1 cellular context compared by ENCODE assay signal in the genomic region with DNA sequence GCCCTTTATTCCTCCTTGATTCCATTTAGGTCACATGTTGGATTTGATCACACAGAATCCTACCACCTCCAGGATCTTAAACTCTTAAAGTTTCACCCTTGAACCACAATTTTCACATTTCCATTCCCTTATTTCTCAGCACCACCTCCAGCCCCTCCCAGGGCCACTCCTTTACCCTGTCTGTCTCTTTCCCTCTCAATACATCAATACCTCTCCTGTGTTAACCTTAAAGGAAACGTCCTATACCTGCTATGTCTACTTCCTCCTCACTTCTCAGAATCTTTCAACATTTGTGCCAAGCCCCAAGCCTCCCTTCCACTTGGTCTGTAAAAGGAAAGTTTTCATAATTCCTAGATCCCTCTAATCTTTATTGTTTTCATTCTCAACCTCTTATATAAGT.
TF ChIP-seq lines count a peak whose summit lies in the region.

No MANE protein-coding gene starts in this region.

TF ChIP-seq in GM23338, 12 proteins besides CTCF, POLR2A, EP300 and RAD21 (continued from another document):
- TF ChIP-seq, protein P1, sequence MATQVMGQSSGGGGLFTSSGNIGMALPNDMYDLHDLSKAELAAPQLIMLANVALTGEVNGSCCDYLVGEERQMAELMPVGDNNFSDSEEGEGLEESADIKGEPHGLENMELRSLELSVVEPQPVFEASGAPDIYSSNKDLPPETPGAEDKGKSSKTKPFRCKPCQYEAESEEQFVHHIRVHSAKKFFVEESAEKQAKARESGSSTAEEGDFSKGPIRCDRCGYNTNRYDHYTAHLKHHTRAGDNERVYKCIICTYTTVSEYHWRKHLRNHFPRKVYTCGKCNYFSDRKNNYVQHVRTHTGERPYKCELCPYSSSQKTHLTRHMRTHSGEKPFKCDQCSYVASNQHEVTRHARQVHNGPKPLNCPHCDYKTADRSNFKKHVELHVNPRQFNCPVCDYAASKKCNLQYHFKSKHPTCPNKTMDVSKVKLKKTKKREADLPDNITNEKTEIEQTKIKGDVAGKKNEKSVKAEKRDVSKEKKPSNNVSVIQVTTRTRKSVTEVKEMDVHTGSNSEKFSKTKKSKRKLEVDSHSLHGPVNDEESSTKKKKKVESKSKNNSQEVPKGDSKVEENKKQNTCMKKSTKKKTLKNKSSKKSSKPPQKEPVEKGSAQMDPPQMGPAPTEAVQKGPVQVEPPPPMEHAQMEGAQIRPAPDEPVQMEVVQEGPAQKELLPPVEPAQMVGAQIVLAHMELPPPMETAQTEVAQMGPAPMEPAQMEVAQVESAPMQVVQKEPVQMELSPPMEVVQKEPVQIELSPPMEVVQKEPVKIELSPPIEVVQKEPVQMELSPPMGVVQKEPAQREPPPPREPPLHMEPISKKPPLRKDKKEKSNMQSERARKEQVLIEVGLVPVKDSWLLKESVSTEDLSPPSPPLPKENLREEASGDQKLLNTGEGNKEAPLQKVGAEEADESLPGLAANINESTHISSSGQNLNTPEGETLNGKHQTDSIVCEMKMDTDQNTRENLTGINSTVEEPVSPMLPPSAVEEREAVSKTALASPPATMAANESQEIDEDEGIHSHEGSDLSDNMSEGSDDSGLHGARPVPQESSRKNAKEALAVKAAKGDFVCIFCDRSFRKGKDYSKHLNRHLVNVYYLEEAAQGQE (IDR thresholded peaks at IDR 0.05; ENCODE audit: unreplicated experiment), result no peak
- TF ChIP-seq ZNF331 (CRISPR knock-in tag; IDR thresholded peaks at IDR 0.05; ENCODE audit: low read depth) (no peak), POLR2AphosphoS5 (IDR thresholded peaks at IDR 0.05; ENCODE audit: low read depth) (no peak), NANOG (IDR thresholded peaks at IDR 0.05; ENCODE audit: borderline replicate concordance) (no peak), STAT1 (IDR thresholded peaks at IDR 0.05; ENCODE audit: unreplicated experiment) (no peak), ZNF462 (CRISPR knock-in tag; IDR thresholded peaks at IDR 0.05) (no peak), ETS1 (IDR thresholded peaks at IDR 0.05) (no peak)
